ENCODE assay signal across 28 cellular contexts in the genomic region with DNA sequence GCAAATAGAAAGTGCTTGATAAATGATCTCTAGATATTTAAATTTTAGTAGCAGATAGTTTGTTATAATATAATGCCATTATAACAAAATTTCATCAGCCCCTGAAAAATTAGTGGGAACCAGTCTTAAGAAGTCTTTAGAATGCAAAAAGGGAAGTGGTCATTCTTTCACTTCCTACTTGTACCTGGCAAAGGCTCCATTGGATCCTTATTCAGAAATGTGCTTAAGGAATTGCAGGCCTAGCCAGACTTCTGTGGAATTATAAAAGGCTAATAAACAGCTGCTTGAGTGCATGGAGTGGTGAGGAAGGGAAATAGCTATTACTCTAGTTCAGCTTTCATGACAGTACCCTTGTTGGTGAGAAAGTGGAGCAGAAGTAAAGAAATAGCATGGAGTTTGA. TPM values are rescaled to one million over a fixed set of nuclear protein-coding genes. Genes with fewer than 3 reads are reported as not detected.
A peak's percentile ranks its signal among the peaks of the same experiment; 100 is the strongest.
DNase-seq lines count a peak whose midpoint lies in the region; ATAC-seq and TF ChIP-seq lines count a peak whose summit lies in the region.
"Had no signal": no experiment of that assay in that cellular context is flagged by ENCODE, and none has a peak within 500 bp of the region (broad histone marks: within the 10 kb centered on the region; RNA-seq: fewer than 3 reads in every experiment).

No MANE protein-coding gene starts in this region.

- H3K27me3 Mint-ChIP-seq in dendritic cell treated with granulocyte-macrophage colony-stimulating factor and Interleukin-4, amounts not matched to agents 40 ng/mL and 50 ng/mL, for 4 days = no peaks in the 10 kb centered on the region
- no peaks in the 10 kb centered on the region for H3K27me3 Mint-ChIP-seq in stimulated activated naive B cell treated with anti-CD40 and anti-IgM and Interleukin-4, amounts not matched to agents 10 μg/mL and 1 μg/mL and 100 μg/mL, for 72 hours
- H3K27me3 Mint-ChIP-seq: effector memory CD8-positive, alpha-beta T cell; stimulated activated memory B cell treated with anti-CD40 and anti-IgM and Interleukin-4, amounts not matched to agents 10 μg/mL and 1 μg/mL and 100 μg/mL, for 72 hours had no signal

- H3K9me3 Mint-ChIP-seq in dendritic cell treated with granulocyte-macrophage colony-stimulating factor and Interleukin-4, amounts not matched to agents 40 ng/mL and 50 ng/mL, for 4 days = no peaks in the 10 kb centered on the region
- no peaks in the 10 kb centered on the region for H3K9me3 Mint-ChIP-seq in stimulated activated naive B cell treated with anti-CD40 and anti-IgM and Interleukin-4, amounts not matched to agents 10 μg/mL and 1 μg/mL and 100 μg/mL, for 72 hours
- H3K9me3 Mint-ChIP-seq: activated T-helper 1 cell treated with anti-CD3 and anti-CD28 coated beads, Interleukin-12 subunit alpha, Interleukin-12 subunit beta, Interleukin-2, Interleukin-4 antibody, amounts not matched to agents 30 ng/mL and 10 ng/mL and 1 ng/mL, durations not matched to agents 14 hours and 24 hours and 36 hours; effector memory CD8-positive, alpha-beta T cell; neural crest cell; stimulated activated memory B cell treated with anti-CD40 and anti-IgM and Interleukin-4, amounts not matched to agents 10 μg/mL and 1 μg/mL and 100 μg/mL, for 72 hours had no signal

- ATAC-seq in left ventricle myocardium superior = peak; percentile 30
- peak; percentile 34 to 46 for ATAC-seq in stimulated activated naive B cell treated with anti-CD40 and anti-IgM and Interleukin-4, amounts not matched to agents 10 μg/mL and 1 μg/mL and 100 μg/mL, for 72 hours (replicated peaks)
- ATAC-seq in GM21515 (IDR thresholded peaks at IDR 0.05; ENCODE audit: unreplicated experiment) = no peak
- no peak for ATAC-seq in HG03159 (IDR thresholded peaks at IDR 0.05; ENCODE audit: unreplicated experiment)
- ATAC-seq: effector memory CD8-positive, alpha-beta T cell; HCT116; stimulated activated memory B cell treated with anti-CD40 and anti-IgM and Interleukin-4, amounts not matched to agents 10 μg/mL and 1 μg/mL and 100 μg/mL, for 72 hours had no signal

- no peak overlapping the region for H3K4me3 ChIP-seq in left ventricle myocardium inferior
- H3K4me3 ChIP-seq: lung, pancreas, SJCRH30, upper lobe of left lung had no signal

- H3K4me1 Mint-ChIP-seq in dendritic cell treated with granulocyte-macrophage colony-stimulating factor and Interleukin-4, amounts not matched to agents 40 ng/mL and 50 ng/mL, for 4 days (ENCODE audit: low read depth) = peaks cover 53% of the 10 kb centered on the region
- peaks cover 9 to 24% of the 10 kb centered on the region in 2 donors for H3K4me1 Mint-ChIP-seq in stimulated activated naive B cell treated with anti-CD40 and anti-IgM and Interleukin-4, amounts not matched to agents 10 μg/mL and 1 μg/mL and 100 μg/mL, for 72 hours

- no peak for TF ChIP-seq CTCF in left ventricle myocardium inferior (IDR thresholded peaks at IDR 0.05; ENCODE audit: borderline replicate concordance)

- H3K9me3 ChIP-seq in left ventricle myocardium inferior (replicated peaks) = no peaks in the 10 kb centered on the region
- H3K9me3 ChIP-seq: pancreas, SJCRH30, upper lobe of left lung had no signal

- no peaks in the 10 kb centered on the region for H3K27me3 ChIP-seq in left ventricle myocardium inferior (ENCODE audit: low read depth)
- H3K27me3 ChIP-seq: pancreas, SJCRH30, upper lobe of left lung had no signal

- DNase-seq in left ventricle myocardium superior (no peak), left ventricle myocardium inferior (no peak), NOMO-1 (lab: John Stamatoyannopoulos, UW; ENCODE audit: unreplicated experiment in 2 of 2) (peak; percentile 80 to 92), NCI-H1105 (lab: John Stamatoyannopoulos, UW) (no peak)
- no peak for DNase-seq in stimulated activated naive B cell treated with anti-CD40 and anti-IgM and Interleukin-4, amounts not matched to agents 10 μg/mL and 1 μg/mL and 100 μg/mL, for 72 hours
- DNase-seq: activated CD4-positive, alpha-beta T cell treated with anti-CD3 and anti-CD28 coated beads, Interleukin-2, amount 50 U/mL, for 4 hours; activated CD4-positive, CD25-positive, alpha-beta regulatory T cell; activated CD8-positive, alpha-beta memory T cell treated with anti-CD3 and anti-CD28 coated beads, Interleukin-2, amount 50 U/mL, for 4 hours; activated naive CD4-positive, alpha-beta T cell treated with anti-CD3 and anti-CD28 coated beads, Interleukin-2, amount 50 U/mL, for 16 hours; amniotic stem cell; effector memory CD8-positive, alpha-beta T cell; erythroblast; head of caudate nucleus; NCI-H1092 treated with DMSO at 0.1 percent for 48 hours; NCI-H2029; pancreas; SJCRH30; stimulated activated CD4-positive, alpha-beta T cell treated with anti-CD3 and anti-CD28 coated beads, Interleukin-4, amount 100 ng/mL, for 4 hours; T-helper 1 cell; upper lobe of left lung had no signal

- H3K27ac Mint-ChIP-seq in dendritic cell treated with granulocyte-macrophage colony-stimulating factor and Interleukin-4, amounts not matched to agents 40 ng/mL and 50 ng/mL, for 4 days = peak overlapping the region; percentile 80
- H3K27ac Mint-ChIP-seq in stimulated activated naive B cell treated with anti-CD40 and anti-IgM and Interleukin-4, amounts not matched to agents 10 μg/mL and 1 μg/mL and 100 μg/mL, for 72 hours = no peak overlapping the region
- H3K27ac Mint-ChIP-seq: activated T-helper 1 cell treated with anti-CD3 and anti-CD28 coated beads, Interleukin-12 subunit alpha, Interleukin-12 subunit beta, Interleukin-2, Interleukin-4 antibody, amounts not matched to agents 30 ng/mL and 10 ng/mL and 1 ng/mL, durations not matched to agents 14 hours and 24 hours and 36 hours; effector memory CD8-positive, alpha-beta T cell; stimulated activated memory B cell treated with anti-CD40 and anti-IgM and Interleukin-4, amounts not matched to agents 10 μg/mL and 1 μg/mL and 100 μg/mL, for 72 hours had no signal

- intact Hi-C loops in left ventricle myocardium superior (cut with micrococcal nuclease) (no loop called here), left ventricle myocardium inferior (cut with micrococcal nuclease) (no loop called here)
- intact Hi-C loops in dendritic cell treated with granulocyte-macrophage colony-stimulating factor and Interleukin-4, amounts not matched to agents 40 ng/mL and 50 ng/mL, for 4 days (cut with micrococcal nuclease) = no loop called here

- H3K36me3 ChIP-seq in left ventricle myocardium inferior = no peaks in the 10 kb centered on the region
- H3K36me3 ChIP-seq: pancreas, SJCRH30, upper lobe of left lung had no signal

- peaks cover 61% of the 10 kb centered on the region for H3K4me1 ChIP-seq in left ventricle myocardium inferior
- H3K4me1 ChIP-seq: SJCRH30 had no signal

- H3K4me3 Mint-ChIP-seq in dendritic cell treated with granulocyte-macrophage colony-stimulating factor and Interleukin-4, amounts not matched to agents 40 ng/mL and 50 ng/mL, for 4 days = no peak overlapping the region
- no peak overlapping the region for H3K4me3 Mint-ChIP-seq in stimulated activated naive B cell treated with anti-CD40 and anti-IgM and Interleukin-4, amounts not matched to agents 10 μg/mL and 1 μg/mL and 100 μg/mL, for 72 hours
- H3K4me3 Mint-ChIP-seq: activated T-helper 1 cell treated with anti-CD3 and anti-CD28 coated beads, Interleukin-12 subunit alpha, Interleukin-12 subunit beta, Interleukin-2, Interleukin-4 antibody, amounts not matched to agents 30 ng/mL and 10 ng/mL and 1 ng/mL, durations not matched to agents 14 hours and 24 hours and 36 hours; effector memory CD8-positive, alpha-beta T cell; neural crest cell; stimulated activated memory B cell treated with anti-CD40 and anti-IgM and Interleukin-4, amounts not matched to agents 10 μg/mL and 1 μg/mL and 100 μg/mL, for 72 hours had no signal

- H3K27ac ChIP-seq in left ventricle myocardium inferior (replicated peaks) = no peak overlapping the region
- H3K27ac ChIP-seq: pancreas, SJCRH30, upper lobe of left lung had no signal

- no peaks in the 10 kb centered on the region for H3K36me3 Mint-ChIP-seq in dendritic cell treated with granulocyte-macrophage colony-stimulating factor and Interleukin-4, amounts not matched to agents 40 ng/mL and 50 ng/mL, for 4 days (ENCODE audit: low read depth)
- no peaks in the 10 kb centered on the region for H3K36me3 Mint-ChIP-seq in stimulated activated naive B cell treated with anti-CD40 and anti-IgM and Interleukin-4, amounts not matched to agents 10 μg/mL and 1 μg/mL and 100 μg/mL, for 72 hours
- H3K36me3 Mint-ChIP-seq: stimulated activated memory B cell treated with anti-CD40 and anti-IgM and Interleukin-4, amounts not matched to agents 10 μg/mL and 1 μg/mL and 100 μg/mL, for 72 hours had no signal

RNA-seq across cellular contexts. Expression of a gene that starts 24.2 kb away (rescaled TPM):
- total RNA-seq in left ventricle myocardium superior (56.4 TPM), left ventricle myocardium inferior (51.1 TPM)

Comparison
In these comparisons a context has a peak if more than half of its experiments do, and no peak if none do; other contexts are left out.
1. ATAC-seq: peak in left ventricle myocardium superior (single experiment) and stimulated activated naive B cell treated with anti-CD40 and anti-IgM and Interleukin-4, amounts not matched to agents 10 μg/mL and 1 μg/mL and 100 μg/mL, for 72 hours (2 of 2); none in GM21515 (single experiment) and HG03159 (single experiment).
2. DNase-seq: peak in NOMO-1 (2 of 2); none in left ventricle myocardium superior (single experiment), left ventricle myocardium inferior (single experiment), stimulated activated naive B cell treated with anti-CD40 and anti-IgM and Interleukin-4, amounts not matched to agents 10 μg/mL and 1 μg/mL and 100 μg/mL, for 72 hours (single experiment) and NCI-H1105 (single experiment).